13 cellular contexts compared by ENCODE assay signal in genomic region chr3:10299175-10299574, GRCh38. TPM values are rescaled to one million over a fixed set of nuclear protein-coding genes. Genes with fewer than 3 reads are reported as not detected.
DNase-seq lines count a peak whose midpoint lies in the region; ATAC-seq, FAIRE-seq and TF ChIP-seq lines count a peak whose summit lies in the region.
"Had no signal": no experiment of that assay in that cellular context is flagged by ENCODE, and none has a peak within 500 bp of the region (broad histone marks: within the 10 kb centered on the region; RNA-seq: fewer than 3 reads in every experiment).

No MANE protein-coding gene starts in this region.

- peaks cover 8% of the 10 kb centered on the region; the same call in 1 of the 2 replicates for H3K79me2 ChIP-seq in GM23248 (ENCODE audit: insufficient read depth)

- ATAC-seq in activated T-helper 17 cell treated with anti-CD3 and anti-CD28 coated beads, Interleukin-2, amount 50 U/mL, for 72 hours (replicated peaks): no peak

- H3K36me3 ChIP-seq in BJ (ENCODE audit: control insufficient read depth, insufficient read depth, low read length) (peaks cover 24% of the 10 kb centered on the region), GM23248 (ENCODE audit: low read depth) (peaks cover 15% of the 10 kb centered on the region; the same call in 1 of the 2 replicates)

- no peaks in the 10 kb centered on the region for H4K20me1 ChIP-seq in GM23248 (ENCODE audit: insufficient read depth)

- no peaks in the 10 kb centered on the region for H3K27me3 ChIP-seq in BJ (ENCODE audit: control insufficient read depth, insufficient read depth, low read length)
- H3K27me3 ChIP-seq in GM23248 (replicated peaks; ENCODE audit: insufficient read depth): no peaks in the 10 kb centered on the region

- FAIRE-seq in HTR-8/SVneo (lab: Jason Lieb, UNC): no peak

- H3K9ac ChIP-seq in GM23248: no peak overlapping the region

- H3K9me2 ChIP-seq in GM23248 (ENCODE audit: insufficient read depth): no peaks in the 10 kb centered on the region

- H3K36me3 Mint-ChIP-seq in activated T-helper 17 cell treated with anti-CD3 and anti-CD28 coated beads, Interleukin-2, amount 50 U/mL, for 72 hours (ENCODE audit: low read depth): peaks cover 89% of the 10 kb centered on the region
- peaks cover 4 to 43% (median 17%) of the 10 kb centered on the region in 3 donors for H3K36me3 Mint-ChIP-seq in immature natural killer cell

- no peaks in the 10 kb centered on the region for H3K9me3 ChIP-seq in GM23248 (ENCODE audit: low read depth)

- DNase-seq in BJ (ENCODE audit: low read depth) (no peak), GM23248 (peak; percentile 18), immature natural killer cell (no peak), GM13976 (ENCODE audit: low spot score) (no peak), NCI-H1436 (lab: John Stamatoyannopoulos, UW) (no peak), HTR-8/SVneo (ENCODE audit: insufficient read length, low spot score) (no peak), iPS-NIHi11 (ENCODE audit: low spot score) (no peak)
- DNase-seq: activated CD8-positive, alpha-beta memory T cell treated with anti-CD3 and anti-CD28 coated beads, Interleukin-2, amount 50 U/mL, for 4 hours; DMS79 treated with DMSO at 0.1 percent for 48 hours; NCI-H510A treated with DMSO at 0.1 percent for 48 hours had no signal

- H3K9me3 Mint-ChIP-seq in activated T-helper 17 cell treated with anti-CD3 and anti-CD28 coated beads, Interleukin-2, amount 50 U/mL, for 72 hours: no peaks in the 10 kb centered on the region
- H3K9me3 Mint-ChIP-seq in immature natural killer cell: peaks cover 0 to 1% (median 0%) of the 10 kb centered on the region in 6 donors
- H3K9me3 Mint-ChIP-seq: dendritic cell treated with granulocyte-macrophage colony-stimulating factor and Interleukin-4, amounts not matched to agents 40 ng/mL and 50 ng/mL, for 4 days had no signal

- H3K27ac Mint-ChIP-seq in activated T-helper 17 cell treated with anti-CD3 and anti-CD28 coated beads, Interleukin-2, amount 50 U/mL, for 72 hours: peak overlapping the region; percentile 83
- peak overlapping the region; percentile 42 to 89 (median 82) for H3K27ac Mint-ChIP-seq in immature natural killer cell

- H3K4me3 ChIP-seq in BJ (ENCODE audit: low read depth, low read length): no peak overlapping the region
- H3K4me3 ChIP-seq in GM23248: no peak overlapping the region

- in situ Hi-C loops in GM23248 (cut with MboI): no loop called here
- in situ Hi-C loops in GM13976 (cut with MboI; ENCODE audit: low sequenced_read_pairs, unreplicated experiment): no loop called here

- H3F3A ChIP-seq in GM23248 (ENCODE audit: insufficient read depth): peaks cover 55% of the 10 kb centered on the region

- H3K4me1 ChIP-seq in GM23248 (ENCODE audit: insufficient read depth): no peaks in the 10 kb centered on the region

- CTCF ChIA-PET in BJ (lab: Yijun Ruan, JAX): interaction anchor here (0.7 kb wide), 1 partner anchor 367 kb away, joined by 3 read pairs; no protein-coding TSS in a partner anchor

- H3K4me2 ChIP-seq in GM23248 (ENCODE audit: unreplicated experiment): no peak overlapping the region

- H3K4me3 Mint-ChIP-seq in activated T-helper 17 cell treated with anti-CD3 and anti-CD28 coated beads, Interleukin-2, amount 50 U/mL, for 72 hours: no peak overlapping the region
- H3K4me3 Mint-ChIP-seq in immature natural killer cell: no peak overlapping the region
- H3K4me3 Mint-ChIP-seq: dendritic cell treated with granulocyte-macrophage colony-stimulating factor and Interleukin-4, amounts not matched to agents 40 ng/mL and 50 ng/mL, for 4 days had no signal

- H2AFZ ChIP-seq in GM23248: no peak overlapping the region

- peaks cover 13% of the 10 kb centered on the region for H3K4me1 Mint-ChIP-seq in activated T-helper 17 cell treated with anti-CD3 and anti-CD28 coated beads, Interleukin-2, amount 50 U/mL, for 72 hours
- H3K4me1 Mint-ChIP-seq in immature natural killer cell: peaks cover 9 to 20% of the 10 kb centered on the region in 2 donors

- POLR2A ChIA-PET in BJ (lab: Charles Lee): no interaction called here

- no peaks in the 10 kb centered on the region for H3K27me3 Mint-ChIP-seq in activated T-helper 17 cell treated with anti-CD3 and anti-CD28 coated beads, Interleukin-2, amount 50 U/mL, for 72 hours
- peaks cover 0 to 2% (median 2%) of the 10 kb centered on the region in 3 donors for H3K27me3 Mint-ChIP-seq in immature natural killer cell (ENCODE audit: low read depth in 3 of 3)
- H3K27me3 Mint-ChIP-seq: dendritic cell treated with granulocyte-macrophage colony-stimulating factor and Interleukin-4, amounts not matched to agents 40 ng/mL and 50 ng/mL, for 4 days had no signal

- 0 out of 2 replicates have a peak overlapping the region, but pooled peaks have one; percentile 27 for H3K27ac ChIP-seq in GM23248

- 76 to 77% methylated on average over 2 of the region's 2 CpGs for WGBS in GM23248 (ENCODE audit: low coverage in 1 of 2, low lambda C conversion rate in 2 of 2, missing lambda C conversion rate in 2 of 2), 2 experiments

- peak; percentile 20; the same call in 1 of the 2 replicates for TF ChIP-seq CTCF in BJ (IDR thresholded peaks at IDR 0.05; ENCODE audit: insufficient read depth, low read depth, low read length)
- no peak for TF ChIP-seq CTCF in GM13976 (IDR thresholded peaks at IDR 0.05; ENCODE audit: borderline replicate concordance, control extremely low read depth, extremely low read depth, insufficient read depth, missing control alignments)

RNA-seq across cellular contexts. Expression of gene GHRL, which starts 6.4 kb away (rescaled TPM):
- not detected in 2 replicates for polyA plus RNA-seq in BJ (2011; rRNA removed)
- polyA minus RNA-seq in BJ (2011; rRNA and poly(A)+ RNA removed): 0.24 TPM in 1 of 2 replicates, not detected in the other
- not detected in 2 replicates for total RNA-seq in GM23248 (2014; rRNA removed; shearing (Covaris generic))
- 0.71 TPM in 1 of 2 replicates, not detected in the other for polyA plus RNA-seq in GM23248 (2016; fragmentation: Nextera tagmentation; extraction: Ambion mirVana)
- under 1 TPM; 0.34 to 0.58 TPM for total RNA-seq in activated T-helper 17 cell treated with anti-CD3 and anti-CD28 coated beads, Interleukin-2, amount 50 U/mL, for 72 hours
- 1 to 10 TPM in 2 of 3 donors, under 1 TPM in 1; 0.94 to 8.3 (median 1.7) TPM for polyA plus RNA-seq in immature natural killer cell
- total RNA-seq: SK-MEL-5 had no signal

RNA-seq across cellular contexts. Expression of gene SEC13, which starts 21.7 kb away (rescaled TPM):
- polyA plus RNA-seq in BJ (2011; rRNA removed) (212 and 323 TPM in 2 replicates), GM23248 (2016; fragmentation: Nextera tagmentation; extraction: Ambion mirVana) (304 and 307 TPM in 2 replicates), immature natural killer cell (100 to 1,000 TPM; 157 to 162 (median 162) TPM)
- 268 and 373 TPM in 2 replicates for polyA minus RNA-seq in BJ (2011; rRNA and poly(A)+ RNA removed)
- 190 and 219 TPM in 2 replicates for total RNA-seq in GM23248 (2014; rRNA removed; shearing (Covaris generic))
- total RNA-seq in activated T-helper 17 cell treated with anti-CD3 and anti-CD28 coated beads, Interleukin-2, amount 50 U/mL, for 72 hours: 100 to 1,000 TPM in 1 of 2 donors, 10 to 100 TPM in 1; 69.5 to 104 TPM

RNA-seq across cellular contexts. Expression of gene TATDN2, which starts 50.9 kb away (rescaled TPM):
- polyA plus RNA-seq in BJ (2011; rRNA removed) (14.9 and 15.3 TPM in 2 replicates), GM23248 (2016; fragmentation: Nextera tagmentation; extraction: Ambion mirVana) (4.6 and 4.9 TPM in 2 replicates), immature natural killer cell (10 to 100 TPM in 2 of 3 donors, 1 to 10 TPM in 1; 8.4 to 27.7 (median 10.6) TPM)
- polyA minus RNA-seq in BJ (2011; rRNA and poly(A)+ RNA removed): 16.6 and 18.7 TPM in 2 replicates
- total RNA-seq in GM23248 (2014; rRNA removed; shearing (Covaris generic)): 8.4 and 10.1 TPM in 2 replicates
- total RNA-seq in activated T-helper 17 cell treated with anti-CD3 and anti-CD28 coated beads, Interleukin-2, amount 50 U/mL, for 72 hours: 10 to 100 TPM; 56.7 to 71.7 TPM
